In the genomic region with DNA sequence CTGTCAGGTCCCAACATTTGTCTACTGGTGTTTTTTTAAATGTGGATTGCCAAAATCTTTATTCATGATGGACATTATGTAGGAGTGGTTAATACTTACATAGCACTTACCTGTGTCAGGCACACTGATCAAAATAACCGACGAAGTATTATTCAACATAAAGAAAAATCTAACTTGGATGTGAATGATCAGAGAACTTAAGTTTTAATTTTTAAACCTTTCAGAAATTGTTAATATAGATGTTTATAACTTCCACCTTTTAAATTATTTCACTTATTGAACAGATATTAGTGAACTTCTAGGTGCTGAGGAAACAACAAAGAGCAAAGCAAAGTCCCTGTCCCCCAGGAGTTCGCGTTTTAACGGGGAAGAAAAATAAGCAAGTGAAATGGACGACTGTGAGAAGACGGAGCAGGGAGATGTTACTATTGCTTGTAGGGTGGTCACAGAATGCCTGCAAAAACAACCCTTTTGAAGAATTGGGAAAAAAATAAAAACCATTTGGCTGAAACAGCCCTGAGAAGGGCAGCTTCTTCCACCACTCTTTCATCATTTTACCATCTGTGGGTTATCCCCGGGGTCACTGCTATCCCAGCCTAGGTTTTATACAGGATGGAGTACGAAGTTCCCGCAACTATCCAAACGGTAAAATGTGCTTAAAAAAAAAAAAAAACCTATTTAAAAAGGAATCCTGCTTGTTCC, we compare ENCODE assay signal across 8 cellular contexts. TPM values are rescaled to one million over a fixed set of nuclear protein-coding genes. Genes with fewer than 3 reads are reported as not detected.
DNase-seq lines count a peak whose midpoint lies in the region; ATAC-seq and TF ChIP-seq lines count a peak whose summit lies in the region.

No MANE protein-coding gene starts in this region.

- H3K36me3 ChIP-seq in HEK293 (ENCODE audit: control insufficient read depth in 2 of 2, insufficient read depth in 1 of 2, low read length in 2 of 2) (0 out of 3 replicates have a peak, but pooled peaks cover 0 to 4% of the 10 kb centered on the region in 2 experiments), iPS DF 6.9 (ENCODE audit: control insufficient read depth, insufficient read depth, low read length) (no peaks in the 10 kb centered on the region)

- H3K27ac ChIP-seq in HEK293 (ENCODE audit: extremely low read depth, low read depth, low read length) (peak overlapping the region; percentile 66; the same call in 1 of the 2 replicates), iPS DF 6.9 (ENCODE audit: low read length) (no peak overlapping the region)

- WGBS in iPS DF 6.9 (ENCODE audit: insufficient coverage, insufficient read length) = no CpG with 5 or more reads among the region's 11 CpGs

- peaks cover 13% of the 10 kb centered on the region for H3K4me1 Mint-ChIP-seq in activated T-helper 17 cell treated with anti-CD3 and anti-CD28 coated beads, Interleukin-2, amount 50 U/mL, for 72 hours
- H3K4me1 Mint-ChIP-seq in stimulated activated naive B cell treated with anti-CD40 and anti-IgM and Interleukin-4, amounts not matched to agents 10 μg/mL and 1 μg/mL and 100 μg/mL, for 72 hours = peaks cover 10 to 11% of the 10 kb centered on the region in 2 donors

- peaks cover 5% of the 10 kb centered on the region for H3K36me3 Mint-ChIP-seq in activated T-helper 17 cell treated with anti-CD3 and anti-CD28 coated beads, Interleukin-2, amount 50 U/mL, for 72 hours (ENCODE audit: low read depth)
- H3K36me3 Mint-ChIP-seq in stimulated activated naive B cell treated with anti-CD40 and anti-IgM and Interleukin-4, amounts not matched to agents 10 μg/mL and 1 μg/mL and 100 μg/mL, for 72 hours = peaks cover 4 to 12% of the 10 kb centered on the region in 2 donors

- no peak for ATAC-seq in activated T-helper 17 cell treated with anti-CD3 and anti-CD28 coated beads, Interleukin-2, amount 50 U/mL, for 72 hours (replicated peaks)
- peak in 1 of 2 donors; percentile 5 for ATAC-seq in stimulated activated naive B cell treated with anti-CD40 and anti-IgM and Interleukin-4, amounts not matched to agents 10 μg/mL and 1 μg/mL and 100 μg/mL, for 72 hours (replicated peaks)
- no peak for ATAC-seq in HG03521 (IDR thresholded peaks at IDR 0.05; ENCODE audit: unreplicated experiment)

- H3K4me3 ChIP-seq in AG09309 (ENCODE audit: control insufficient read depth, low read depth, low read length) (peak overlapping the region; percentile 76), HEK293 (ENCODE audit: low read depth, low read length) (peak overlapping the region; percentile 51), iPS DF 6.9 (ENCODE audit: low read length) (peak overlapping the region; percentile 39; the same call in 1 of the 2 replicates)

- H3K4me3 Mint-ChIP-seq in activated T-helper 17 cell treated with anti-CD3 and anti-CD28 coated beads, Interleukin-2, amount 50 U/mL, for 72 hours = peak overlapping the region; percentile 83
- peak overlapping the region; percentile 91 to 93 for H3K4me3 Mint-ChIP-seq in stimulated activated naive B cell treated with anti-CD40 and anti-IgM and Interleukin-4, amounts not matched to agents 10 μg/mL and 1 μg/mL and 100 μg/mL, for 72 hours

- no peaks in the 10 kb centered on the region for H3K9me3 Mint-ChIP-seq in activated T-helper 17 cell treated with anti-CD3 and anti-CD28 coated beads, Interleukin-2, amount 50 U/mL, for 72 hours
- no peaks in the 10 kb centered on the region for H3K9me3 Mint-ChIP-seq in stimulated activated naive B cell treated with anti-CD40 and anti-IgM and Interleukin-4, amounts not matched to agents 10 μg/mL and 1 μg/mL and 100 μg/mL, for 72 hours

- TF ChIP-seq CTCF in AG09309 (IDR thresholded peaks at IDR 0.05; ENCODE audit: control insufficient read depth, insufficient read depth, low read depth, low read length, missing control alignments) = no peak
- no peak for TF ChIP-seq CTCF in HEK293 (tag by site-specific recombination; IDR thresholded peaks at IDR 0.05)

- H3K27me3 ChIP-seq in iPS DF 6.9 (ENCODE audit: control insufficient read depth, insufficient read depth, low read length) = no peaks in the 10 kb centered on the region

- CTCF ChIA-PET in HEK293 (lab: Yijun Ruan, JAX) = interaction anchor here (0.7 to 1.1 kb wide), 2 partner anchors 13 to 129 kb away, joined by 3 to 7 read pairs; no protein-coding TSS in a partner anchor

- no peaks in the 10 kb centered on the region for H3K27me3 Mint-ChIP-seq in activated T-helper 17 cell treated with anti-CD3 and anti-CD28 coated beads, Interleukin-2, amount 50 U/mL, for 72 hours
- no peaks in the 10 kb centered on the region for H3K27me3 Mint-ChIP-seq in stimulated activated naive B cell treated with anti-CD40 and anti-IgM and Interleukin-4, amounts not matched to agents 10 μg/mL and 1 μg/mL and 100 μg/mL, for 72 hours

- no peaks in the 10 kb centered on the region; the same call in 1 of the 2 replicates for H3K4me1 ChIP-seq in HEK293 (ENCODE audit: control insufficient read depth, insufficient read depth, low read length)
- no peaks in the 10 kb centered on the region for H3K4me1 ChIP-seq in iPS DF 6.9 (ENCODE audit: control insufficient read depth, insufficient read depth, low read length)

- DNase-seq in AG09309 (ENCODE audit: low read depth) (no peak), iPS DF 6.9 (ENCODE audit: low read depth, low spot score) (no peak), NCI-H2196 treated with DMSO at 0.1 percent for 48 hours (lab: John Stamatoyannopoulos, UW; ENCODE audit: unreplicated experiment) (no peak), NCI-H1436 treated with DMSO at 0.1 percent for 48 hours (lab: John Stamatoyannopoulos, UW) (no peak)
- DNase-seq in stimulated activated naive B cell treated with anti-CD40 and anti-IgM and Interleukin-4, amounts not matched to agents 10 μg/mL and 1 μg/mL and 100 μg/mL, for 72 hours = no peak

- POLR2A ChIA-PET in HEK293 (lab: Yijun Ruan, JAX) = interaction anchor here (0.7 to 1.5 kb wide), 2 partner anchors 119 to 491 kb away, joined by 3 to 9 read pairs; partner anchors contain the start of gene RPS27L

- H3K27ac Mint-ChIP-seq in activated T-helper 17 cell treated with anti-CD3 and anti-CD28 coated beads, Interleukin-2, amount 50 U/mL, for 72 hours = peak overlapping the region; percentile 77
- H3K27ac Mint-ChIP-seq in stimulated activated naive B cell treated with anti-CD40 and anti-IgM and Interleukin-4, amounts not matched to agents 10 μg/mL and 1 μg/mL and 100 μg/mL, for 72 hours = peak overlapping the region; percentile 95

- H3K9me3 ChIP-seq in HEK293 (ENCODE audit: control insufficient read depth, insufficient read depth, low read depth, low read length) = no peaks in the 10 kb centered on the region
- no peaks in the 10 kb centered on the region for H3K9me3 ChIP-seq in iPS DF 6.9 (ENCODE audit: control insufficient read depth, insufficient read depth, low read length)

TF ChIP-seq in HEK293, 187 proteins besides CTCF, POLR2A, EP300 and RAD21:
- peak; percentile 95 for TF ChIP-seq ZNF335 (tag by site-specific recombination; conservative IDR thresholded peaks at IDR 0.05)
- TF ChIP-seq ATF2 (tag by site-specific recombination; IDR thresholded peaks at IDR 0.05; ENCODE audit: low read depth) = no peak
- TF ChIP-seq FEZF1 (tag by site-specific recombination; IDR thresholded peaks at IDR 0.05) = no peak
- TF ChIP-seq ZNF530 (tag by site-specific recombination; IDR thresholded peaks at IDR 0.05; ENCODE audit: low read depth) = no peak
- no peak for TF ChIP-seq ZNF23 (tag by site-specific recombination; IDR thresholded peaks at IDR 0.05; ENCODE audit: borderline replicate concordance)
- TF ChIP-seq YY2 (tag by site-specific recombination; IDR thresholded peaks at IDR 0.05) = no peak

RNA-seq across cellular contexts. Expression of gene APH1B, which starts 0.9 kb away (rescaled TPM):
- total RNA-seq in activated T-helper 17 cell treated with anti-CD3 and anti-CD28 coated beads, Interleukin-2, amount 50 U/mL, for 72 hours = 1 to 10 TPM; 7.8 to 8.7 TPM
